In the genomic region with DNA sequence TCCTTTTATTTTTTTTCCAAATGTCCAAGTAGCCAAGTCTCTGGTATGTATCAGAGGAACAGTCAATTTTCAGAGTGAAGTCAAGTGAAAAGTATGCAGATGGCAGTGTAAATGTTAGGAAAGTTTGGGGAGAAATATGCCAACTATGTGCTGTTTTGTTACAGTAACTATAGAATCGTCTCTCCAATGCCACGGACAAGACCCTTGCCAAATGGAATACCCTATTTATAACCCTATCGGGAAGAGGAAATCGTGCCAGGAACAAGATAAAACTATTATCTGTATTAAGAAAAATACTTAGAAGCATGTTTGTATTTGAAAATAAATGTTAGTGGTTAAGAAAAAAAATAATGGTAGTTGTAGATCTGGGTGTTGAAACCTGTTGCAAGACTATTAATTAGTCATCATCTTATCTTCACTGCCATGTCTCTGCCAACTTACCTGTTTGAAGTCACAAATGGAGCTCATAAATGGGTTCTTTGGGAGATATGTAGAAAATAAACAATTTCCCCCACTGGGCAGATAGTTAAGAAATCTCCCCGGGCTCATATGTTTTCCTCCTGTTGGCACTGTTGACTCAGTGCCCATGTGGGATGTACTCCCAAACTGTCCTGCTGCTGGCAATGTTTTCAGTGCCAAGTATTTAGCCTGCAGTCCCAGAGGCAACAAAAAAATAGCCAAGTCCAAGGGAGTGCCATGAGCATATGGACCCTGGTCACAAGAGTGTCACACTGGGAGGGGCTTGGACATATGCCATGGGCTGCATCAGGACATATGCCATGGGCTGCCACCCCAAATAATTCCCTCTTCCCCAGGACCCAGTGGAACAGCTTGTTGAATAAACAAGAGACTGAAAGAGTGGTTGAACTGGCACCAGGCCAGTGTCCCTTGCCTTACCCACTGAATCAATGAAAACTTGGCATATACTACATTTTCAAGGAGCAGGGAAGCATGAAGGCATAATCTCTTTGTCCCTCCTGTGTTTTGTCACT, we compare ENCODE assay signal across 8 cellular contexts.
A peak's percentile ranks its signal among the peaks of the same experiment; 100 is the strongest.
DNase-seq lines count a peak whose midpoint lies in the region; ATAC-seq, FAIRE-seq and TF ChIP-seq lines count a peak whose summit lies in the region.

No MANE protein-coding gene starts in this region.

- intact Hi-C loops in Caco-2 (cut with micrococcal nuclease; ENCODE audit: unreplicated experiment), result no loop called here

- no peak overlapping the region for H3K4me2 ChIP-seq in mesendoderm (ENCODE audit: low read length)

- no peak overlapping the region for H2BK15ac ChIP-seq in mesendoderm (replicated peaks; ENCODE audit: low read depth)

- peak; percentile 89 for DNase-seq in AG09309 (ENCODE audit: low read depth)
- DNase-seq in NCI-H1694 treated with DMSO at 0.1 percent for 48 hours (lab: John Stamatoyannopoulos, UW), result peak; percentile 98
- peak; percentile 79 for DNase-seq in bronchial epithelial cell (ENCODE audit: low read depth)
- DNase-seq in mesendoderm, result peak; percentile 42
- no peak for DNase-seq in retina
- DNase-seq in Caco-2, result no peak

- no peaks in the 10 kb centered on the region for H3K79me1 ChIP-seq in mesendoderm (ENCODE audit: low read length)

- H3K36me3 Mint-ChIP-seq in Caco-2 (ENCODE audit: insufficient read depth, unreplicated experiment), result no peaks in the 10 kb centered on the region

- FAIRE-seq in bronchial epithelial cell (lab: Jason Lieb, UNC), result no peak

- no peaks in the 10 kb centered on the region for H3K79me2 ChIP-seq in mesendoderm (ENCODE audit: control insufficient read depth, insufficient read depth, low read length)

- TF ChIP-seq CTCF in AG09309 (IDR thresholded peaks at IDR 0.05; ENCODE audit: control insufficient read depth, insufficient read depth, low read depth, low read length, missing control alignments), result no peak
- no peak for TF ChIP-seq CTCF in bronchial epithelial cell (IDR thresholded peaks at IDR 0.05; ENCODE audit: insufficient read depth, low read length, severe bottlenecking)
- TF ChIP-seq CTCF in Caco-2 (IDR thresholded peaks at IDR 0.05; ENCODE audit: insufficient read depth in 1 of 2, low read depth in 1 of 2, low read length in 1 of 2, severe bottlenecking in 1 of 2, unreplicated experiment in 1 of 2), result no peak

- H3K27me3 Mint-ChIP-seq in Caco-2 (ENCODE audit: insufficient read depth, unreplicated experiment), result no peaks in the 10 kb centered on the region

- no peak overlapping the region for H3K4me3 ChIP-seq in AG09309 (ENCODE audit: control insufficient read depth, low read depth, low read length)
- no peak overlapping the region for H3K4me3 ChIP-seq in bronchial epithelial cell (ENCODE audit: low read depth, low read length)
- no peak overlapping the region for H3K4me3 ChIP-seq in mesendoderm (ENCODE audit: low read length)
- no peak overlapping the region for H3K4me3 ChIP-seq in Caco-2 (ENCODE audit: low read depth, low read length)

- no peak overlapping the region for H2BK120ac ChIP-seq in mesendoderm (ENCODE audit: low read depth, low read length)

- no peaks in the 10 kb centered on the region for H3K4me1 ChIP-seq in mesendoderm (ENCODE audit: control insufficient read depth, low read depth, low read length)
- no peaks in the 10 kb centered on the region for H3K4me1 ChIP-seq in Caco-2

- no CpG with 5 or more reads among the region's 5 CpGs for WGBS in mesendoderm (ENCODE audit: extremely low coverage, insufficient coverage, low lambda C conversion rate)

- H3K9me3 Mint-ChIP-seq in Caco-2 (ENCODE audit: unreplicated experiment), result no peaks in the 10 kb centered on the region

- no peak overlapping the region for H2AK5ac ChIP-seq in mesendoderm (ENCODE audit: low read length)

- no peak overlapping the region for H2BK5ac ChIP-seq in mesendoderm (ENCODE audit: low read length)

- no peaks in the 10 kb centered on the region for H3K27me3 ChIP-seq in bronchial epithelial cell (ENCODE audit: control insufficient read depth, insufficient read depth, low read length)
- H3K27me3 ChIP-seq in mesendoderm (ENCODE audit: insufficient read depth, low read length, poor library complexity), result no peaks in the 10 kb centered on the region
- H3K27me3 ChIP-seq in Caco-2 (replicated peaks; ENCODE audit: control insufficient read depth, insufficient read depth, low read length), result no peaks in the 10 kb centered on the region

- no peak overlapping the region for H3K23ac ChIP-seq in mesendoderm (ENCODE audit: low read length)

- no peak overlapping the region for H4K5ac ChIP-seq in mesendoderm (ENCODE audit: low read length)

- BruUV-seq in Caco-2 (replicated peaks; lab: Mats Ljungman, UMichigan), result no TSS peak

- no peak overlapping the region for H3K56ac ChIP-seq in mesendoderm (ENCODE audit: low read length)

- no peak overlapping the region for H3K27ac Mint-ChIP-seq in Caco-2 (ENCODE audit: unreplicated experiment)

- no peak overlapping the region for H3K4ac ChIP-seq in mesendoderm (ENCODE audit: low read depth, low read length)

- peaks cover 6% of the 10 kb centered on the region for H3K4me1 Mint-ChIP-seq in Caco-2 (ENCODE audit: low read depth, unreplicated experiment)

- CTCF ChIA-PET in Caco-2 (lab: Charles Lee), result no interaction called here

- ATAC-seq in HG03439 (IDR thresholded peaks at IDR 0.05; ENCODE audit: unreplicated experiment), result no peak
- ATAC-seq in HG02938 (IDR thresholded peaks at IDR 0.05; ENCODE audit: unreplicated experiment), result no peak

- H3K27ac ChIP-seq in mesendoderm (ENCODE audit: low read depth, low read length), result no peak overlapping the region

- POLR2A ChIA-PET in Caco-2 (lab: Charles Lee), result no interaction called here

- no peak overlapping the region for H3K9ac ChIP-seq in mesendoderm (ENCODE audit: low read length)

- no peak overlapping the region for H3K4me3 Mint-ChIP-seq in Caco-2 (ENCODE audit: unreplicated experiment)

- H3K18ac ChIP-seq in mesendoderm (ENCODE audit: low read length), result no peak overlapping the region

- H3K36me3 ChIP-seq in bronchial epithelial cell (ENCODE audit: control insufficient read depth, insufficient read depth, low read length) (no peaks in the 10 kb centered on the region), mesendoderm (ENCODE audit: control insufficient read depth, insufficient read depth, low read length) (no peaks in the 10 kb centered on the region), Caco-2 (ENCODE audit: control insufficient read depth, insufficient read depth, low read length) (no peaks in the 10 kb centered on the region)

- no peaks in the 10 kb centered on the region for H3K9me3 ChIP-seq in Caco-2

- no peak overlapping the region for H4K8ac ChIP-seq in mesendoderm (ENCODE audit: low read depth, low read length)

Comparison
In these comparisons a context has a peak if more than half of its experiments do, and no peak if none do; other contexts are left out.
1. DNase-seq: peak in AG09309 (single experiment), NCI-H1694 treated with DMSO at 0.1 percent for 48 hours (single experiment), bronchial epithelial cell (single experiment) and mesendoderm (single experiment); none in retina (single experiment) and Caco-2 (0 of 2).